16 cellular contexts compared by ENCODE assay signal in genomic region chr3:47273564-47273963, GRCh38. TPM values are rescaled to one million over a fixed set of nuclear protein-coding genes. Genes with fewer than 3 reads are reported as not detected.
A peak's percentile ranks its signal among the peaks of the same experiment; 100 is the strongest.
DNase-seq lines count a peak whose midpoint lies in the region; FAIRE-seq and TF ChIP-seq lines count a peak whose summit lies in the region.
"Had no signal": no experiment of that assay in that cellular context is flagged by ENCODE, and none has a peak within 500 bp of the region (broad histone marks: within the 10 kb centered on the region; RNA-seq: fewer than 3 reads in every experiment).

No MANE protein-coding gene starts in this region.

- H3K27me3 ChIP-seq in H7 (ENCODE audit: control insufficient read depth, insufficient read depth, low read length) (no peaks in the 10 kb centered on the region), WERI-Rb-1 (ENCODE audit: insufficient read depth, low read depth, severe bottlenecking) (no peaks in the 10 kb centered on the region)
- H3K27me3 ChIP-seq: SJCRH30 had no signal

- no peaks in the 10 kb centered on the region for H3K36me3 ChIP-seq in H7 (replicated peaks; ENCODE audit: control insufficient read depth, insufficient read depth, low read length)
- H3K36me3 ChIP-seq in WERI-Rb-1: no peaks in the 10 kb centered on the region
- H3K36me3 ChIP-seq: SJCRH30 had no signal

- no peak for TF ChIP-seq POLR2A in GM12891 (IDR thresholded peaks at IDR 0.05; ENCODE audit: low read depth, low read length)

- no peak overlapping the region for H3K27ac ChIP-seq in WERI-Rb-1
- H3K27ac ChIP-seq: GM23248, SJCRH30 had no signal

- FAIRE-seq in GM12891 (lab: Jason Lieb, UNC): no peak

- TF ChIP-seq CTCF in WERI-Rb-1 (IDR thresholded peaks at IDR 0.05; ENCODE audit: low read depth, low read length): 0 out of 2 replicates have a peak, but pooled peaks have one; percentile 4
- TF ChIP-seq CTCF in foreskin fibroblast (IDR thresholded peaks at IDR 0.05; ENCODE audit: low read depth, low read length): peak; percentile 5

- intact Hi-C loops in posterior vena cava (cut with DNase I): no loop called here

- H3K9me3 ChIP-seq in WERI-Rb-1 (ENCODE audit: severe bottlenecking): no peaks in the 10 kb centered on the region
- H3K9me3 ChIP-seq: SJCRH30 had no signal

- H3K4me3 ChIP-seq in H7 (ENCODE audit: insufficient read depth, low read depth, low read length) (no peak overlapping the region), WERI-Rb-1 (ENCODE audit: low read depth, low read length) (no peak overlapping the region), foreskin fibroblast (ENCODE audit: low read depth in 1 of 2, low read length in 2 of 2) (no peak overlapping the region)
- H3K4me3 ChIP-seq: GM23248, SJCRH30 had no signal

- DNase-seq in H7: peak; percentile 40
- DNase-seq in WERI-Rb-1: no peak
- no peak for DNase-seq in foreskin fibroblast
- peak; percentile 41 for DNase-seq in posterior vena cava (ENCODE audit: low spot score)
- no peak for DNase-seq in GM12891 (ENCODE audit: insufficient read length, low spot score)
- DNase-seq in glomerular visceral epithelial cell (ENCODE audit: extremely low spot score): no peak
- DNase-seq in occipital lobe (lab: John Stamatoyannopoulos, UW): no peak
- DNase-seq: DMS79 treated with DMSO at 0.1 percent for 48 hours, GM23248, Kasumi-1, MM.1S, NCI-H1092, NCI-H146, NCI-H2081, NCI-H446 treated with DMSO at 0.1 percent for 48 hours, SJCRH30 had no signal

TF ChIP-seq in GM12891, 5 proteins besides CTCF, POLR2A, EP300 and RAD21:
- no peak for TF ChIP-seq TAF1 (IDR thresholded peaks at IDR 0.05; ENCODE audit: low read depth, low read length)
- no peak for TF ChIP-seq POU2F2 (IDR thresholded peaks at IDR 0.05; ENCODE audit: low read depth, low read length)
- no peak for TF ChIP-seq PAX5 (IDR thresholded peaks at IDR 0.05; ENCODE audit: insufficient read depth, low read length, severe bottlenecking)
- TF ChIP-seq POLR2AphosphoS5 (IDR thresholded peaks at IDR 0.05; ENCODE audit: low read depth, low read length): no peak
- no peak for TF ChIP-seq SPI1 (IDR thresholded peaks at IDR 0.05; ENCODE audit: low read depth, low read length)

RNA-seq across cellular contexts. Expression of gene KIF9, which starts 9.0 kb away (rescaled TPM):
- total RNA-seq in H7 (2014; rRNA removed; shearing (Covaris generic)): 3.6 and 11.2 TPM in 2 replicates
- total RNA-seq in posterior vena cava (1 to 10 TPM; 4.7 to 5.6 TPM), occipital lobe (3.1 TPM)
- 5.4 TPM for polyA plus RNA-seq in GM12891 (2012; ENCODE audit: low read depth, missing spikeins)

RNA-seq across cellular contexts. Expression of gene KLHL18, which starts 9.2 kb away (rescaled TPM):
- total RNA-seq in H7 (2014; rRNA removed; shearing (Covaris generic)): 14.1 and 16.1 TPM in 2 replicates
- total RNA-seq in posterior vena cava (10 to 100 TPM; 21.2 to 21.6 TPM), occipital lobe (26.5 TPM)
- 34.9 TPM for polyA plus RNA-seq in GM12891 (2012; ENCODE audit: low read depth, missing spikeins)

Comparison
In these comparisons a context has a peak if more than half of its experiments do, and no peak if none do; other contexts are left out.
1. DNase-seq: peak in H7 (single experiment) and posterior vena cava (single experiment); none in WERI-Rb-1 (single experiment), foreskin fibroblast (0 of 2), GM12891 (single experiment), glomerular visceral epithelial cell (single experiment) and occipital lobe (single experiment).